In the genomic region with DNA sequence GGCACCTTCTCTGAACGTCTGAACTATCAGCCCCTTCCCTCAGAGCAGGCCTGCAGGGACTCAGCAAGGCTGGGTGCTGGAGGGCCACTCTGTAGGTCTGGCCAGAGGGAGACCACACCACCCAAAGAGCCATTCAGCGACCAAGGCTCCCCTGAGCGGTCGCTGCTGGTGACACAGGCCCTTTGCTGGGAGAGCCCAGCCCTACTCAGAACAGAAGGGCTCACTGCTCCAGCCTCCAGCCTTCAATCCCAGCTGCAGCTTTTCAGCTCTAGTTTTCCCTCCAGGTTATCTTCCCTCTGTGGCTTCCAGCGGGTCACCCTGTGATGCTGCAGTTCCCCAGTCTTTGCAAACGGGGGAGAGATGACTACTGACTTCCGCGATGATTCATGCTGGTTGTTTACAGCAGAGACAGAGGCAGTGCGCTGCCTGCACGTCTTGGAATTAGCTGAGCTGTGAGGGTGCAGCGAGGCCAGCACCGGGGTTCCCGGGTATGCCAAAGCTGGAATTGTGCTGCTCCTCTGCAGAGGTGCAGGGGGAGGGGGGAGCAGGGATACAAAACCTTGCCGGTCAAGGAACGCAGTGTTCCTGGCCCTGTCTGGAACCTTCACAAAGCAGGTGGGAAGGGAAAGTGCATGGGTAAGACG, we compare ENCODE assay signal across 8 cellular contexts.
DNase-seq lines count a peak whose midpoint lies in the region; ATAC-seq and TF ChIP-seq lines count a peak whose summit lies in the region.

No MANE protein-coding gene starts in this region.

- no peaks in the 10 kb centered on the region for H3K9me3 ChIP-seq in SJSA1 (replicated peaks)

- DNase-seq in HFF-Myc (ENCODE audit: extremely low read depth, low read depth) (peak; percentile 87), SJSA1 (ENCODE audit: low read depth in 1 of 2, low spot score in 2 of 2) (peak; percentile 69 to 79), MCF 10A (ENCODE audit: unreplicated experiment) (peak; percentile 92), left kidney (ENCODE audit: low read depth, low spot score) (peak; percentile 75)
- DNase-seq in stimulated activated CD4-positive, alpha-beta T cell treated with anti-CD3 and anti-CD28 coated beads, Interleukin-1b, Interleukin-23, amount 100 ng/mL, for 4 hours (ENCODE audit: low read depth in 2 of 2): peak; percentile 11 to 21

- no peaks in the 10 kb centered on the region for H3K36me3 Mint-ChIP-seq in MCF 10A (ENCODE audit: insufficient read depth, unreplicated experiment)

- POLR2A ChIA-PET in MCF 10A (lab: Yijun Ruan, JAX): interaction anchor here (0.6 to 5.0 kb wide), 29 partner anchors 14 to 1490 kb away, joined by 3 to 21 read pairs (median 5); a partner anchor contains a TSS

- H3K36me3 ChIP-seq in SJSA1: no peaks in the 10 kb centered on the region

- H3K4me3 Mint-ChIP-seq in MCF 10A (ENCODE audit: unreplicated experiment): peak overlapping the region; percentile 35

- CTCF ChIA-PET in MCF 10A (lab: Yijun Ruan, JAX): interaction anchor here (0.5 to 1.5 kb wide), 9 partner anchors 9 to 489 kb away, joined by 3 to 5 read pairs (median 3); no protein-coding TSS in a partner anchor

- BruUV-seq in MCF 10A (replicated peaks; lab: Mats Ljungman, UMichigan): no TSS peak

- intact Hi-C loops in MCF 10A (cut with micrococcal nuclease): no loop called here

- peaks cover 34% of the 10 kb centered on the region for H3K4me1 Mint-ChIP-seq in MCF 10A (ENCODE audit: insufficient read depth, unreplicated experiment)

- H3K27me3 ChIP-seq in SJSA1 (replicated peaks): no peaks in the 10 kb centered on the region

- peak overlapping the region; percentile 17; the same call in 1 of the 2 replicates for H3K27ac ChIP-seq in SJSA1

- peak overlapping the region; percentile 54 for H3K27ac Mint-ChIP-seq in MCF 10A (ENCODE audit: low read depth, unreplicated experiment)

- H3K9me3 Mint-ChIP-seq in MCF 10A (ENCODE audit: unreplicated experiment): no peaks in the 10 kb centered on the region

- H3K4me3 ChIP-seq in HFF-Myc (replicated peaks; ENCODE audit: low read depth, low read length) (no peak overlapping the region), SJSA1 (no peak overlapping the region)

- no peaks in the 10 kb centered on the region for H3K27me3 Mint-ChIP-seq in MCF 10A (ENCODE audit: insufficient read depth, unreplicated experiment)

- TF ChIP-seq CTCF in HFF-Myc (IDR thresholded peaks at IDR 0.05; ENCODE audit: low read depth, low read length, missing control alignments): no peak
- no peak for TF ChIP-seq CTCF in MCF 10A (IDR thresholded peaks at IDR 0.05; ENCODE audit: unreplicated experiment)

- ATAC-seq in HG03196 (IDR thresholded peaks at IDR 0.05; ENCODE audit: unreplicated experiment) (no peak), GM19452 (IDR thresholded peaks at IDR 0.05; ENCODE audit: unreplicated experiment) (no peak), GM18520 (IDR thresholded peaks at IDR 0.05; ENCODE audit: unreplicated experiment) (no peak)

- peaks cover 8% of the 10 kb centered on the region for H3K4me1 ChIP-seq in SJSA1 (replicated peaks)

Comparison
In these comparisons a context has a peak if more than half of its experiments do, and no peak if none do; other contexts are left out.
1. DNase-seq: peak in every context shown above with its lines; median percentile 92 in MCF 10A; 87 in HFF-Myc; 75 in left kidney; 74 in SJSA1; 16 in stimulated activated CD4-positive, alpha-beta T cell treated with anti-CD3 and anti-CD28 coated beads, Interleukin-1b, Interleukin-23, amount 100 ng/mL, for 4 hours.